8 cellular contexts compared by ENCODE assay signal in genomic region chr6:131914967-131915751, GRCh38. TPM values are rescaled to one million over a fixed set of nuclear protein-coding genes. Genes with fewer than 3 reads are reported as not detected.
A peak's percentile ranks its signal among the peaks of the same experiment; 100 is the strongest.
DNase-seq lines count a peak whose midpoint lies in the region; ATAC-seq and TF ChIP-seq lines count a peak whose summit lies in the region.

No MANE protein-coding gene starts in this region.

- POLR2A ChIA-PET in RWPE1 (lab: Yijun Ruan, JAX; ENCODE audit: low non-redundant PET), result no interaction called here

- CTCF ChIA-PET in RWPE1 (lab: Yijun Ruan, JAX), result interaction anchor here (0.6 to 1.7 kb wide), 14 partner anchors 8 to 569 kb away, joined by 3 to 11 read pairs (median 4); no protein-coding TSS in a partner anchor

- intact Hi-C loops in Right ventricle myocardium superior (cut with DNase I), result loop anchor here (5.0 to 10.0 kb wide), 2 partner anchors 130 to 223 kb away; no protein-coding TSS in a partner anchor

- peak; percentile 80 for TF ChIP-seq CTCF in RWPE1 (conservative IDR thresholded peaks at IDR 0.05; ENCODE audit: low read depth)

- ATAC-seq in GM21423 (IDR thresholded peaks at IDR 0.05; ENCODE audit: unreplicated experiment) (peak; percentile 70), Right ventricle myocardium superior (ENCODE audit: poor library complexity) (peak; percentile 79), HG03097 (IDR thresholded peaks at IDR 0.05; ENCODE audit: low FRiP score, unreplicated experiment) (no peak)

- DNase-seq in Daoy (ENCODE audit: low read depth) (peak; percentile 71), HUDEP-2 (lab: John Stamatoyannopoulos, UW; ENCODE audit: unreplicated experiment in 76 of 76) (peak in 51 of 76 experiments; percentile 5 to 62 (median 32)), RWPE1 (ENCODE audit: low spot score) (peak; percentile 46), Right ventricle myocardium superior (no peak), pulmonary artery endothelial cell (ENCODE audit: low read depth, low spot score) (peak; percentile 61)
- DNase-seq in activated naive CD8-positive, alpha-beta T cell treated with anti-CD3 and anti-CD28 coated beads, Interleukin-2, amount 50 U/mL, for 16 hours (ENCODE audit: low read depth, low spot score), result peak; percentile 14

- no peak overlapping the region for H3K27ac ChIP-seq in RWPE1

RNA-seq across cellular contexts. Expression of gene CCN2, which starts 36.0 kb away (rescaled TPM):
- total RNA-seq in Daoy (2014; rRNA removed; shearing (Covaris generic)), result 82.6 and 86.6 TPM in 2 replicates
- total RNA-seq in Right ventricle myocardium superior, result 13.9 TPM
- total RNA-seq in pulmonary artery endothelial cell, result 642 and 861 TPM in 2 replicates
